In the genomic region with DNA sequence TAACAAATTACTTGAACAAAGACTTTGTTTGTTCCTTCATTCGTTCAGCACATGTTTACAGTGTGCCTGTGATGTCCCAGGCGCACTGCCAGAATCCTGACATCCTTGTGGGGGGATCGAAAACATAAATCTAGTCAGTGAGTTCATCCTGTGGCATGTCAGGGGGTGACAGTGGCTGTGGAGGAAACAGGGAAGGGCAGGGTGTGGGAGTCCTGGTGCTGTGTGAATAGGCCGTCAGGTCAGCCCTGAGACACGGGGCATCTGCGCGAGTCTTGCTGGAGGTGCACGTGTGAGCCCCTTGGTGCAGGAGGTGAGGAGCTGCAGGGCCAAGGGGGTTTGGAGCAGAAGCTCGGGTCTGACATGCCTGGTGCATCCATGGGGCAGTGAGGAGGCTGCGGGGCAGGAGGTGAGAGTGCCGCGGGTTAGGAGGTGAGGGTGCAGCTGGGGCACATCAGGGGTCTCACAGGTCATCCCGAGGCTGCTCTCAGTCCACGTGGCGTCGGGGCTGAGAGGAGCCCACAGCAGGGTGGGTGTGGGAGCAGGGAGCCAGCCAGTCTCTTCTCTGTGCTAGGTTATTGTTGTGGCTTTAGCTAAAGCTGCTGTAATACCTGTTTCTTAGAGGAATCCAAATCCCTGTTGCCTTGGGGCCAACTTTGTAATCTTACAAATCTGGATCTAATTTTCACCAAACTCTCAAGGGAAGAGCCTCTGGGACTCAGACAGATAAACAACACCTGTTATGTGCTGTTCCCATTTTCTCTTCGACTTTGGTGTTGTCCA, we compare ENCODE assay signal across 19 cellular contexts.
DNase-seq lines count a peak whose midpoint lies in the region; ATAC-seq, FAIRE-seq and TF ChIP-seq lines count a peak whose summit lies in the region.
"Had no signal": no experiment of that assay in that cellular context is flagged by ENCODE, and none has a peak within 500 bp of the region (broad histone marks: within the 10 kb centered on the region; RNA-seq: fewer than 3 reads in every experiment).

No MANE protein-coding gene starts in this region.

- no peak overlapping the region for H3K56ac ChIP-seq in IMR-90 (ENCODE audit: extremely low read depth, insufficient read depth, low read length)

- H3K9me3 ChIP-seq in CD4-positive, alpha-beta T cell (ENCODE audit: control insufficient read depth, low read length), result no peaks in the 10 kb centered on the region
- no peaks in the 10 kb centered on the region for H3K9me3 ChIP-seq in IMR-90 (ENCODE audit: control insufficient read depth, insufficient read depth, low read length)
- H3K9me3 ChIP-seq in neuronal stem cell (replicated peaks in 1 of 2; ENCODE audit: control insufficient read depth in 2 of 2, insufficient read depth in 1 of 2, low read depth in 1 of 2, low read length in 2 of 2), result peaks cover 0 to 2% of the 10 kb centered on the region in 2 donors

- H2BK120ac ChIP-seq in IMR-90 (ENCODE audit: low read depth, low read length) (no peak overlapping the region), neuronal stem cell (ENCODE audit: low read depth, low read length) (no peak overlapping the region)

- H3K4ac ChIP-seq in IMR-90 (ENCODE audit: low read depth, low read length) (no peak overlapping the region), neuronal stem cell (ENCODE audit: low read length) (no peak overlapping the region)

- POLR2A ChIA-PET in CD4-positive, alpha-beta T cell (lab: Charles Lee), result no interaction called here
- POLR2A ChIA-PET in IMR-90 (lab: Charles Lee; ENCODE audit: unreplicated experiment) (no interaction called here), WTC11 (lab: Charles Lee) (no interaction called here)

- in situ Hi-C loops in IMR-90 (cut with MboI; ENCODE audit: low sequenced_read_pairs), result no loop called here

- H3K23ac ChIP-seq in IMR-90 (ENCODE audit: low read depth, low read length) (no peak overlapping the region), neuronal stem cell (ENCODE audit: low read depth, low read length, poor library complexity) (no peak overlapping the region)

- peaks cover 7% of the 10 kb centered on the region for H3K4me1 Mint-ChIP-seq in CD4-positive, alpha-beta T cell (ENCODE audit: low read depth)
- no peaks in the 10 kb centered on the region for H3K4me1 Mint-ChIP-seq in WTC11
- H3K4me1 Mint-ChIP-seq: B cell had no signal

- no peak for TF ChIP-seq CTCF in CD4-positive, alpha-beta T cell (IDR thresholded peaks at IDR 0.05)
- TF ChIP-seq CTCF in IMR-90 (conservative IDR thresholded peaks at IDR 0.05; ENCODE audit: low read depth, low read length) (no peak), WTC11 (IDR thresholded peaks at IDR 0.05) (no peak)

- H2AFZ ChIP-seq in IMR-90 (replicated peaks; ENCODE audit: low read length, poor library complexity) (peak overlapping the region; percentile 37), neuronal stem cell (ENCODE audit: low read length) (no peak overlapping the region)
- H2AFZ ChIP-seq: PC-9 had no signal

- H3K18ac ChIP-seq in IMR-90 (ENCODE audit: low read depth, low read length) (no peak overlapping the region), neuronal stem cell (ENCODE audit: low read length) (peak overlapping the region; percentile 11)

- H3K4me2 ChIP-seq in IMR-90 (ENCODE audit: low read depth, low read length) (no peak overlapping the region), neuronal stem cell (ENCODE audit: insufficient read depth, low read length, poor library complexity, severe bottlenecking) (no peak overlapping the region)
- H3K4me2 ChIP-seq: PC-9 had no signal

- peaks cover 3% of the 10 kb centered on the region; the same call in 1 of the 2 replicates for H3K9me1 ChIP-seq in IMR-90 (ENCODE audit: insufficient read depth, low read length)

- H4K5ac ChIP-seq in IMR-90 (ENCODE audit: low read depth, low read length), result no peak overlapping the region

- TF ChIP-seq POLR2A in IMR-90 (IDR thresholded peaks at IDR 0.05; ENCODE audit: low read depth, low read length) (no peak), H54 (IDR thresholded peaks at IDR 0.05; ENCODE audit: low read depth, low read length) (no peak)

- BruUV-seq in IMR-90 (replicated peaks; lab: Mats Ljungman, UMichigan), result no TSS peak

- no peaks in the 10 kb centered on the region for H3K27me3 ChIP-seq in CD4-positive, alpha-beta T cell (ENCODE audit: control insufficient read depth, insufficient read depth, low read length)
- no peaks in the 10 kb centered on the region for H3K27me3 ChIP-seq in IMR-90 (ENCODE audit: control insufficient read depth, insufficient read depth, low read length)
- H3K27me3 ChIP-seq in neuronal stem cell (ENCODE audit: control insufficient read depth in 3 of 3, insufficient read depth in 3 of 3, low read depth in 1 of 3, low read length in 3 of 3), result no peaks in the 10 kb centered on the region
- H3K27me3 ChIP-seq: SJSA1 had no signal

- no peak overlapping the region for H3K4me3 Mint-ChIP-seq in CD4-positive, alpha-beta T cell
- no peak overlapping the region for H3K4me3 Mint-ChIP-seq in WTC11
- H3K4me3 Mint-ChIP-seq: B cell had no signal

- intact Hi-C loops in CD4-positive, alpha-beta T cell (cut with DNase I, micrococcal nuclease), result no loop called here
- intact Hi-C loops in IMR-90 (cut with micrococcal nuclease), result no loop called here

- H2BK15ac ChIP-seq in IMR-90 (ENCODE audit: low read depth, low read length) (no peak overlapping the region), neuronal stem cell (ENCODE audit: low read length) (no peak overlapping the region)

- H3K27me3 Mint-ChIP-seq in CD4-positive, alpha-beta T cell, result no peaks in the 10 kb centered on the region
- no peaks in the 10 kb centered on the region for H3K27me3 Mint-ChIP-seq in WTC11 (ENCODE audit: low read depth)
- H3K27me3 Mint-ChIP-seq: B cell had no signal

- H3K27ac Mint-ChIP-seq in CD4-positive, alpha-beta T cell, result peak overlapping the region; percentile 45
- H3K27ac Mint-ChIP-seq in WTC11, result peak overlapping the region; percentile 58; the same call in 1 of the 2 replicates
- H3K27ac Mint-ChIP-seq: B cell had no signal

- no peak overlapping the region for H2BK20ac ChIP-seq in IMR-90 (ENCODE audit: low read depth, low read length)

- H3K4me1 ChIP-seq in IMR-90 (ENCODE audit: control insufficient read depth, insufficient read depth, low read length) (no peaks in the 10 kb centered on the region), neuronal stem cell (ENCODE audit: control insufficient read depth in 2 of 2, insufficient read depth in 1 of 2, low read depth in 1 of 2, low read length in 2 of 2) (peaks cover 0 to 3% of the 10 kb centered on the region in 2 donors)

- H2BK12ac ChIP-seq in neuronal stem cell (ENCODE audit: low read length), result no peak overlapping the region

- H2BK5ac ChIP-seq in IMR-90 (ENCODE audit: low read depth, low read length, poor library complexity, severe bottlenecking) (no peak overlapping the region), neuronal stem cell (ENCODE audit: low read length) (no peak overlapping the region)

- H3K79me1 ChIP-seq in IMR-90 (ENCODE audit: low read depth in 1 of 2, low read length in 2 of 2), result no peaks in the 10 kb centered on the region
- H3K79me1 ChIP-seq in neuronal stem cell (ENCODE audit: low read depth, low read length), result peaks cover 2% of the 10 kb centered on the region

- H3K36me3 Mint-ChIP-seq in CD4-positive, alpha-beta T cell (ENCODE audit: low read depth), result peaks cover 7% of the 10 kb centered on the region
- H3K36me3 Mint-ChIP-seq in WTC11, result 0 out of 2 replicates have a peak, but pooled peaks cover 2% of the 10 kb centered on the region

- H3K9ac ChIP-seq in IMR-90 (ENCODE audit: low read depth, low read length) (no peak overlapping the region), neuronal stem cell (ENCODE audit: low read depth, low read length, poor library complexity) (peak overlapping the region; percentile 47)

- dilution Hi-C loops in IMR-90 (cut with HindIII; ENCODE audit: low sequenced_read_pairs, unreplicated experiment), result no loop called here

- no peak overlapping the region for H3K4me3 ChIP-seq in IMR-90 (ENCODE audit: insufficient read depth, low read depth, low read length)
- H3K4me3 ChIP-seq in neuronal stem cell (ENCODE audit: low read length in 2 of 2), result no peak overlapping the region
- H3K4me3 ChIP-seq: PC-9, SJSA1 had no signal

- TF ChIP-seq RAD21 in IMR-90 (IDR thresholded peaks at IDR 0.05; ENCODE audit: low read length), result no peak

- H3K14ac ChIP-seq in IMR-90 (replicated peaks; ENCODE audit: low read depth, low read length) (no peak overlapping the region; the same call in 1 of the 2 replicates), neuronal stem cell (ENCODE audit: low read length) (no peak overlapping the region)

- 48% methylated on average over 9 of the region's 17 CpGs; no CpG with 5 or more reads in 1 of the 2 experiments for WGBS in IMR-90 (ENCODE audit: extremely low coverage in 2 of 2, insufficient read length in 1 of 2), 2 experiments
- no CpG with 5 or more reads among the region's 17 CpGs for WGBS in neuronal stem cell (ENCODE audit: extremely low coverage in 2 of 2, insufficient read length in 2 of 2, insufficient replicate concordance in 1 of 2), 2 donors

- H4K91ac ChIP-seq in IMR-90 (ENCODE audit: insufficient read depth, low read depth, low read length), result no peak overlapping the region
- no peak overlapping the region for H4K91ac ChIP-seq in neuronal stem cell (ENCODE audit: low read depth, low read length, poor library complexity)

- H4K8ac ChIP-seq in IMR-90 (ENCODE audit: low read depth in 2 of 2, low read length in 2 of 2), result no peak overlapping the region
- no peak overlapping the region for H4K8ac ChIP-seq in neuronal stem cell (ENCODE audit: low read depth, low read length)

- H2AK5ac ChIP-seq in IMR-90 (ENCODE audit: low read depth, low read length) (no peak overlapping the region), neuronal stem cell (ENCODE audit: low read depth, low read length) (no peak overlapping the region)

- H3K36me3 ChIP-seq in IMR-90 (ENCODE audit: control insufficient read depth, insufficient read depth, low read length) (no peaks in the 10 kb centered on the region), neuronal stem cell (replicated peaks in 1 of 2; ENCODE audit: control insufficient read depth in 2 of 2, insufficient read depth in 2 of 2, low read length in 2 of 2) (no peaks in the 10 kb centered on the region)

- no peak for ATAC-seq in CD4-positive, alpha-beta T cell (ENCODE audit: poor library complexity)
- ATAC-seq in IMR-90 (ENCODE audit: low read depth) (no peak), WTC11 (no peak)
- ATAC-seq: HCT116 had no signal

- DNase-seq in CD4-positive, alpha-beta T cell, result no peak
- DNase-seq in IMR-90, result no peak
- no peak for DNase-seq in WTC11 (ENCODE audit: low spot score)
- DNase-seq in neuronal stem cell (ENCODE audit: low spot score), result no peak
- DNase-seq in NCI-H1930 (lab: John Stamatoyannopoulos, UW), result no peak
- DNase-seq in SK-N-DZ (ENCODE audit: low spot score), result no peak
- DNase-seq in activated CD8-positive, alpha-beta memory T cell treated with anti-CD3 and anti-CD28 coated beads for 24 hours, result no peak
- DNase-seq in H54 (ENCODE audit: insufficient read length, low spot score), result no peak
- DNase-seq: DMS153, MV-4-11, NCI-H1417, NCI-H2029, NCI-H510A, NCI-H774, PC-9 had no signal

- no peak overlapping the region for H3K27ac ChIP-seq in CD4-positive, alpha-beta T cell (ENCODE audit: low read depth, low read length)
- no peak overlapping the region for H3K27ac ChIP-seq in IMR-90 (ENCODE audit: insufficient read depth, low read length)
- no peak overlapping the region for H3K27ac ChIP-seq in neuronal stem cell (replicated peaks; ENCODE audit: low read length)
- H3K27ac ChIP-seq: HL-60, PC-9, SJSA1 had no signal

- H2AK9ac ChIP-seq in IMR-90 (replicated peaks; ENCODE audit: low read depth, low read length, poor library complexity), result no peak overlapping the region

- CTCF ChIA-PET in CD4-positive, alpha-beta T cell (lab: Charles Lee), result no interaction called here
- CTCF ChIA-PET in IMR-90 (lab: Yijun Ruan, JAX), result no interaction called here
- CTCF ChIA-PET in WTC11 (lab: Charles Lee), result no interaction called here

- H3K9me3 Mint-ChIP-seq in CD4-positive, alpha-beta T cell, result no peaks in the 10 kb centered on the region
- H3K9me3 Mint-ChIP-seq in WTC11, result 0 out of 2 replicates have a peak, but pooled peaks cover 2% of the 10 kb centered on the region

- FAIRE-seq in H54 (lab: Jason Lieb, UNC), result no peak

- no peaks in the 10 kb centered on the region; the same call in none of the 2 replicates for H4K20me1 ChIP-seq in IMR-90 (ENCODE audit: insufficient read depth, low read length)
